8 cellular contexts compared by ENCODE assay signal in the genomic region with DNA sequence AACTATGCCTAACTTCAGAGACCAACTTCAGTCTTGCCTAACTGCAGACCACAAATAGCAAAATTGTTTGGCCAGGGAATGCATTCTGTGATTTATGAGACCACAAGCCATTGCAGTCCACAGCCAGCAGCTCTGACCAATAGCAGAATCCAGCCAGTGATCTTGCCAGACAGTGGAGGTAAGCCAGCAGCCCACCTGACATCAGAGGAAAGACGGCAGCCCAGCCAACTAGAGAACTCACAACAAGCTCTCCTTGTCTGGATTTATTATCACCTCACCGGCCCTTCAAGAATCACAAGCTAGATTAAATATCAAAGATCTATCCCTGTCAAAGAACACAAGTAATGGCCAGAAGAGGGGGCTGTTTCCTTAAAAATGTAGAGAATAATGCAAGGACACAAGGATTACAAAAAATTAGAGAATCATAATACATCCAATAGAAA.
DNase-seq lines count a peak whose midpoint lies in the region; ATAC-seq and TF ChIP-seq lines count a peak whose summit lies in the region.

No MANE protein-coding gene starts in this region.

- peak; percentile 45 to 47 for DNase-seq in AML-193 (lab: John Stamatoyannopoulos, UW)
- DNase-seq in NOMO-1 (lab: John Stamatoyannopoulos, UW; ENCODE audit: unreplicated experiment in 2 of 2) = peak; percentile 24 to 33
- peak; percentile 67 for DNase-seq in epithelial cell of esophagus (ENCODE audit: low read depth)
- no peak for DNase-seq in activated gamma-delta T cell treated with Interleukin-2 at 50 U/mL for 16 hours
- DNase-seq in left ventricle myocardium superior = no peak
- DNase-seq in activated effector memory CD4-positive, alpha-beta T cell treated with anti-CD3 and anti-CD28 coated beads, Interleukin-2, amount 50 U/mL, for 16 hours = no peak

- intact Hi-C loops in left ventricle myocardium superior (cut with micrococcal nuclease) = no loop called here

- ATAC-seq in left ventricle myocardium superior (no peak), GM18498 (IDR thresholded peaks at IDR 0.05; ENCODE audit: unreplicated experiment) (no peak)

- no peaks in the 10 kb centered on the region for H3K36me3 ChIP-seq in HEK293 (ENCODE audit: control insufficient read depth in 2 of 2, insufficient read depth in 1 of 2, low read length in 2 of 2)

- CTCF ChIA-PET in HEK293 (lab: Yijun Ruan, JAX) = interaction anchor here (0.5 to 2.4 kb wide), 42 partner anchors 9 to 1270 kb away, joined by 3 to 24 read pairs (median 4); partner anchors contain the start of gene SLC35F1

- H3K4me1 ChIP-seq in HEK293 (ENCODE audit: control insufficient read depth, insufficient read depth, low read length) = no peaks in the 10 kb centered on the region

- H3K9me3 ChIP-seq in HEK293 (ENCODE audit: control insufficient read depth, insufficient read depth, low read depth, low read length) = no peaks in the 10 kb centered on the region

- POLR2A ChIA-PET in HEK293 (lab: Yijun Ruan, JAX) = no interaction called here

- TF ChIP-seq CTCF in HEK293 (tag by site-specific recombination; IDR thresholded peaks at IDR 0.05) (0 out of 2 replicates have a peak, but pooled peaks have one; percentile 39), epithelial cell of esophagus (IDR thresholded peaks at IDR 0.05; ENCODE audit: insufficient read depth, low read depth, low read length, missing control alignments) (peak; percentile 44)

- no peak overlapping the region for H3K27ac ChIP-seq in HEK293 (ENCODE audit: extremely low read depth, low read depth, low read length)

- H3K4me3 ChIP-seq in HEK293 (ENCODE audit: low read depth, low read length) (no peak overlapping the region), epithelial cell of esophagus (ENCODE audit: low read length) (no peak overlapping the region)

TF ChIP-seq in HEK293, 187 proteins besides CTCF, POLR2A, EP300 and RAD21:
- TF ChIP-seq ZNF654 (tag by site-specific recombination; IDR thresholded peaks at IDR 0.05; ENCODE audit: low read depth) = peak; percentile 94
- TF ChIP-seq, protein P1, sequence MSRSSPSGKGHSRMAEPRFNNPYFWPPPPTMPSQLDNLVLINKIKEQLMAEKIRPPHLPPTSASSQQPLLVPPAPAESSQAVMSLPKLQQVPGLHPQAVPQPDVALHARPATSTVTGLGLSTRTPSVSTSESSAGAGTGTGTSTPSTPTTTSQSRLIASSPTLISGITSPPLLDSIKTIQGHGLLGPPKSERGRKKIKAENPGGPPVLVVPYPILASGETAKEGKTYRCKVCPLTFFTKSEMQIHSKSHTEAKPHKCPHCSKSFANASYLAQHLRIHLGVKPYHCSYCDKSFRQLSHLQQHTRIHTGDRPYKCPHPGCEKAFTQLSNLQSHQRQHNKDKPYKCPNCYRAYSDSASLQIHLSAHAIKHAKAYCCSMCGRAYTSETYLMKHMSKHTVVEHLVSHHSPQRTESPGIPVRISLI (tag by site-specific recombination; IDR thresholded peaks at IDR 0.05) = peak; percentile 69; the same call in 1 of the 2 replicates
- TF ChIP-seq ZNF660 (tag by site-specific recombination; IDR thresholded peaks at IDR 0.05) = 0 out of 2 replicates have a peak, but pooled peaks have one; percentile 55
- TF ChIP-seq ZNF138 (tag by site-specific recombination; IDR thresholded peaks at IDR 0.05; ENCODE audit: borderline replicate concordance) = no peak

Comparison
In these comparisons a context has a peak if more than half of its experiments do, and no peak if none do; other contexts are left out.
1. DNase-seq: peak in AML-193 (2 of 2), NOMO-1 (2 of 2) and epithelial cell of esophagus (single experiment); none in activated gamma-delta T cell treated with Interleukin-2 at 50 U/mL for 16 hours (single experiment), left ventricle myocardium superior (single experiment) and activated effector memory CD4-positive, alpha-beta T cell treated with anti-CD3 and anti-CD28 coated beads, Interleukin-2, amount 50 U/mL, for 16 hours (single experiment).